ENCODE assay signal across 33 cellular contexts in the genomic region with DNA sequence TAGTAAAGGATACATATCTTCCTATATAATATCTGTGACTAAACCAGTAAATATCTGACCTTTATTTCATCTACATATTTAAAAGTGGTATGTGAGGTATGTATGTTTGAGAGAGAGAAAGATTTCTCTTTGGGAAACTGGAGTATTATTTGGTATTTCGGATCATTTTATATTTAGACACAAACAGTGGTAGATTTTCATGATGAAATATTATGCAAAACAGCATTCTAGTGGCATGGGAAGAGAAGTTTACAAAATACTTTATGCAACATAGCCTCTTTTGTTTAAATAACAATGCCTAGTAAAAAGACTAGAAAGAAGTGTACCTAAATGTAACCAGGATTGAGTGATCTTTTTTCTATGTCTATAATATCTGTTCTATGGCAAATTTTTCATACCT.
"Had no signal": no experiment of that assay in that cellular context is flagged by ENCODE, and none has a peak within 500 bp of the region (broad histone marks: within the 10 kb centered on the region; RNA-seq: fewer than 3 reads in every experiment).

No MANE protein-coding gene starts in this region.

- H3K9me3 Mint-ChIP-seq: activated naive CD8-positive, alpha-beta T cell treated with anti-CD3 and anti-CD28 coated beads for 36 hours; activated T-cell treated with anti-CD3 and anti-CD28 coated beads, Interleukin-2, amount 50 U/mL, for 24 hours; activated T-helper 2 cell treated with anti-CD3 and anti-CD28 coated beads, Interferon-gamma antibody, Interleukin-2, Interleukin-4, amounts not matched to agents 10 μg/mL and 5 μg/mL and 100 μg/mL, durations not matched to agents 14 hours and 24 hours and 36 hours had no signal

- H3K4me1 Mint-ChIP-seq: activated CD4-positive, alpha-beta memory T cell treated with anti-CD3 and anti-CD28 coated beads, Interleukin-2, amount 10 ng/mL, durations not matched to agents 7 days and 5 days; activated CD4-positive, alpha-beta T cell treated with anti-CD3 and anti-CD28 coated beads, Interleukin-2, amount 10 ng/mL, durations not matched to agents 7 days and 5 days; activated CD8-positive, alpha-beta memory T cell treated with anti-CD3 and anti-CD28 coated beads, Interleukin-2, amount 10 ng/mL, durations not matched to agents 7 days and 5 days had no signal

- H3K27me3 Mint-ChIP-seq: activated CD4-positive, alpha-beta memory T cell treated with anti-CD3 and anti-CD28 coated beads, Interleukin-2, amount 10 ng/mL, durations not matched to agents 7 days and 5 days; activated CD4-positive, alpha-beta T cell treated with anti-CD3 and anti-CD28 coated beads for 36 hours; activated CD4-positive, alpha-beta T cell treated with anti-CD3 and anti-CD28 coated beads, Interleukin-2, amount 10 ng/mL, durations not matched to agents 7 days and 5 days; activated CD8-positive, alpha-beta memory T cell treated with anti-CD3 and anti-CD28 coated beads, Interleukin-2, amount 10 ng/mL, durations not matched to agents 7 days and 5 days; activated naive CD8-positive, alpha-beta T cell treated with anti-CD3 and anti-CD28 coated beads for 36 hours; activated T-cell treated with anti-CD3 and anti-CD28 coated beads, Interleukin-2, amount 50 U/mL, for 24 hours had no signal

- H3K4me3 ChIP-seq: ascending aorta had no signal

- H3K9me3 ChIP-seq: ascending aorta had no signal

- H3K4me1 ChIP-seq: ascending aorta had no signal

- DNase-seq: activated CD4-positive, alpha-beta memory T cell treated with anti-CD3 and anti-CD28 coated beads, Interleukin-2, amount 10 ng/mL, durations not matched to agents 7 days and 5 days; activated CD4-positive, alpha-beta T cell treated with anti-CD3 and anti-CD28 coated beads for 1 hour; activated CD4-positive, alpha-beta T cell treated with anti-CD3 and anti-CD28 coated beads for 36 hours; activated CD4-positive, alpha-beta T cell treated with anti-CD3 and anti-CD28 coated beads for 48 hours; activated CD4-positive, alpha-beta T cell treated with anti-CD3 and anti-CD28 coated beads, Interleukin-2, amount 10 ng/mL, durations not matched to agents 7 days and 5 days; activated CD4-positive, alpha-beta T cell treated with anti-CD3 and anti-CD28 coated beads, Interleukin-2, amount 50 U/mL, for 48 hours; activated CD4-positive, CD25-positive, alpha-beta regulatory T cell; activated CD8-positive, alpha-beta memory T cell treated with anti-CD3 and anti-CD28 coated beads for 24 hours; activated CD8-positive, alpha-beta memory T cell treated with anti-CD3 and anti-CD28 coated beads, Interleukin-2, amount 10 ng/mL, durations not matched to agents 7 days and 5 days; activated CD8-positive, alpha-beta memory T cell treated with anti-CD3 and anti-CD28 coated beads, Interleukin-2, amount 50 U/mL, for 48 hours; activated CD8-positive, alpha-beta T cell treated with anti-CD3 and anti-CD28 coated beads, Interleukin-2, amount 10 ng/mL, durations not matched to agents 7 days and 5 days; activated effector memory CD4-positive, alpha-beta T cell treated with Interleukin-2 at 50 U/mL for 16 hours; activated gamma-delta T cell; activated naive CD4-positive, alpha-beta T cell; activated naive CD4-positive, alpha-beta T cell treated with anti-CD3 and anti-CD28 coated beads for 36 hours; activated naive CD4-positive, alpha-beta T cell treated with anti-CD3 and anti-CD28 coated beads, Interleukin-2, amount 50 U/mL, for 16 hours; activated naive CD8-positive, alpha-beta T cell treated with anti-CD3 and anti-CD28 coated beads for 36 hours; activated T-cell treated with anti-CD3 and anti-CD28 coated beads, Interleukin-2, amount 50 U/mL, for 24 hours; activated T-cell treated with anti-CD3 and anti-CD28 coated beads, Interleukin-2, amount 50 U/mL, for 48 hours; amygdala; anterior cingulate cortex; central memory CD4-positive, alpha-beta T cell; SW 1271; T-helper 1 cell; T-helper 2 cell; T-helper 9 cell had no signal

- H3K4me3 Mint-ChIP-seq: activated CD4-positive, alpha-beta memory T cell treated with anti-CD3 and anti-CD28 coated beads, Interleukin-2, amount 10 ng/mL, durations not matched to agents 7 days and 5 days; activated CD4-positive, alpha-beta T cell treated with anti-CD3 and anti-CD28 coated beads for 36 hours; activated CD4-positive, alpha-beta T cell treated with anti-CD3 and anti-CD28 coated beads, Interleukin-2, amount 10 ng/mL, durations not matched to agents 7 days and 5 days; activated CD8-positive, alpha-beta memory T cell treated with anti-CD3 and anti-CD28 coated beads, Interleukin-2, amount 10 ng/mL, durations not matched to agents 7 days and 5 days; activated CD8-positive, alpha-beta T cell treated with anti-CD3 and anti-CD28 coated beads, Interleukin-2, amount 10 ng/mL, durations not matched to agents 7 days and 5 days; activated naive CD4-positive, alpha-beta T cell treated with anti-CD3 and anti-CD28 coated beads for 36 hours; activated naive CD8-positive, alpha-beta T cell treated with anti-CD3 and anti-CD28 coated beads for 36 hours; activated T-cell treated with anti-CD3 and anti-CD28 coated beads, Interleukin-2, amount 50 U/mL, for 24 hours; T-helper 1 cell treated with Interleukin-12 subunit alpha and Interleukin-12 subunit beta and Interleukin-4 antibody, amounts not matched to agents 30 μg/mL and 1 μg/mL, for 36 hours; T-helper 2 cell treated with Interferon-gamma antibody and Interleukin-4, amounts not matched to agents 5 μg/mL and 100 μg/mL, for 36 hours had no signal

- H3K27ac Mint-ChIP-seq: activated CD4-positive, alpha-beta memory T cell treated with anti-CD3 and anti-CD28 coated beads, Interleukin-2, amount 10 ng/mL, durations not matched to agents 7 days and 5 days; activated CD4-positive, alpha-beta T cell treated with anti-CD3 and anti-CD28 coated beads for 36 hours; activated CD4-positive, alpha-beta T cell treated with anti-CD3 and anti-CD28 coated beads, Interleukin-2, amount 10 ng/mL, durations not matched to agents 7 days and 5 days; activated CD8-positive, alpha-beta memory T cell treated with anti-CD3 and anti-CD28 coated beads, Interleukin-2, amount 10 ng/mL, durations not matched to agents 7 days and 5 days; activated CD8-positive, alpha-beta T cell treated with anti-CD3 and anti-CD28 coated beads, Interleukin-2, amount 10 ng/mL, durations not matched to agents 7 days and 5 days; activated naive CD4-positive, alpha-beta T cell treated with anti-CD3 and anti-CD28 coated beads for 36 hours; activated naive CD4-positive, alpha-beta T cell treated with anti-CD3 and anti-CD28 coated beads, Interleukin-2, amount 50 U/mL, for 72 hours; activated naive CD8-positive, alpha-beta T cell treated with anti-CD3 and anti-CD28 coated beads for 36 hours; activated T-cell treated with anti-CD3 and anti-CD28 coated beads, Interleukin-2, amount 50 U/mL, for 24 hours; activated T-helper 2 cell treated with anti-CD3 and anti-CD28 coated beads, Interferon-gamma antibody, Interleukin-2, Interleukin-4, amounts not matched to agents 10 μg/mL and 5 μg/mL and 100 μg/mL, durations not matched to agents 14 hours and 24 hours and 36 hours; T-helper 1 cell treated with Interleukin-12 subunit alpha and Interleukin-12 subunit beta and Interleukin-4 antibody, amounts not matched to agents 30 μg/mL and 1 μg/mL, for 36 hours; T-helper 2 cell treated with Interferon-gamma antibody and Interleukin-4, amounts not matched to agents 5 μg/mL and 100 μg/mL, for 36 hours had no signal

- H3K27ac ChIP-seq: ascending aorta, VCaP had no signal

- ATAC-seq: activated CD4-positive, alpha-beta T cell treated with anti-CD3 and anti-CD28 coated beads for 36 hours; activated CD4-positive, CD25-positive, alpha-beta regulatory T cell treated with anti-CD3 and anti-CD28 coated beads, Interleukin-2, amount 50 U/mL, for 24 hours; activated CD8-positive, alpha-beta memory T cell treated with anti-CD3 and anti-CD28 coated beads, Interleukin-2, amount 10 ng/mL, durations not matched to agents 7 days and 5 days; activated CD8-positive, alpha-beta T cell treated with anti-CD3 and anti-CD28 coated beads, Interleukin-2, amount 10 ng/mL, durations not matched to agents 7 days and 5 days; activated naive CD4-positive, alpha-beta T cell treated with anti-CD3 and anti-CD28 coated beads, Interleukin-2, amount 50 U/mL, for 72 hours had no signal

- H3K27me3 ChIP-seq: ascending aorta had no signal
